13 cellular contexts compared by ENCODE assay signal in genomic region chr13:109160887-109161669, GRCh38.
DNase-seq lines count a peak whose midpoint lies in the region; ATAC-seq lines count a peak whose summit lies in the region.
"Had no signal": no experiment of that assay in that cellular context is flagged by ENCODE, and none has a peak within 500 bp of the region (broad histone marks: within the 10 kb centered on the region; RNA-seq: fewer than 3 reads in every experiment).

No MANE protein-coding gene starts in this region.

- H3K9me3 ChIP-seq in MG63, result no peaks in the 10 kb centered on the region
- H3K9me3 ChIP-seq: Peyer's patch, thoracic aorta had no signal

- no peaks in the 10 kb centered on the region for H3K36me3 ChIP-seq in MG63
- H3K36me3 ChIP-seq: Peyer's patch, thoracic aorta had no signal

- DNase-seq in kidney tubule cell (ENCODE audit: low spot score), result peak; percentile 80
- DNase-seq in NCI-H146 treated with DMSO at 0.1 percent for 48 hours (lab: John Stamatoyannopoulos, UW; ENCODE audit: unreplicated experiment), result no peak
- no peak for DNase-seq in MG63
- DNase-seq in activated CD8-positive, alpha-beta memory T cell treated with anti-CD3 and anti-CD28 coated beads, Interleukin-2, amount 50 U/mL, for 4 hours, result no peak
- DNase-seq: activated naive CD4-positive, alpha-beta T cell treated with anti-CD3 and anti-CD28 coated beads, Interleukin-2, amount 10 ng/mL, durations not matched to agents 7 days and 5 days; effector CD8-positive, alpha-beta T cell; NCI-H1092; Peyer's patch; stimulated activated CD4-positive, alpha-beta T cell treated with anti-CD3 and anti-CD28 coated beads, Interleukin-1b, Interleukin-23, amount 100 ng/mL, for 48 hours had no signal

- H3K4me3 ChIP-seq in MG63, result no peak overlapping the region
- H3K4me3 ChIP-seq: Peyer's patch, thoracic aorta had no signal

- no peaks in the 10 kb centered on the region for H3K27me3 ChIP-seq in MG63
- H3K27me3 ChIP-seq: Peyer's patch had no signal

- peak; percentile 39 for ATAC-seq in GM18867 (IDR thresholded peaks at IDR 0.05; ENCODE audit: unreplicated experiment)
- peak; percentile 16 for ATAC-seq in GM21723 (IDR thresholded peaks at IDR 0.05; ENCODE audit: unreplicated experiment)
- peak; percentile 31 for ATAC-seq in HG03457 (IDR thresholded peaks at IDR 0.05; ENCODE audit: unreplicated experiment)
